34 cellular contexts compared by ENCODE assay signal in the genomic region with DNA sequence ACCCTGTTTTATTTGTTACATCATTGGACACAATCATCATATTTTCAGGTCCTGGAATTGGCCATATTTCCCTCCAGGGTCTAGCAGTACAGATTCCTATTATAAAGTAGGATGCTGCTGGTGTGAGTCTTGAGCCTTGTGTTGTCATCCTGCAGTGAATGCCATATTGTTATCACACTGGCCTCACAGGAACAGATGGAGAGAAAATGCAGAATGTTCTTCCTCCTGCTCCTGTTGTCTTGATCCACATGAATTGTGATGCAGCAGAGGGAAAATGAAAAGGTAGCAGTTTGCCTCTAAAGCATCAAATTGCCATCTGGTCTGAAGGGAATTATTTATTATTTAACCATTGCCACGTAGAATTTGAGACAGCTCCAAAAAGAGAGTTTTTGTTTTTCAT.
"Had no signal": no experiment of that assay in that cellular context is flagged by ENCODE, and none has a peak within 500 bp of the region (broad histone marks: within the 10 kb centered on the region; RNA-seq: fewer than 3 reads in every experiment).

No MANE protein-coding gene starts in this region.

- H3K9me3 Mint-ChIP-seq: activated CD8-positive, alpha-beta T cell treated with anti-CD3 and anti-CD28 coated beads for 36 hours; activated naive CD4-positive, alpha-beta T cell treated with anti-CD3 and anti-CD28 coated beads, Interleukin-2, amount 10 ng/mL, durations not matched to agents 7 days and 5 days; activated T-helper 1 cell treated with anti-CD3 and anti-CD28 coated beads, Interleukin-12 subunit alpha, Interleukin-12 subunit beta, Interleukin-2, Interleukin-4 antibody, amounts not matched to agents 30 ng/mL and 10 ng/mL and 1 ng/mL, durations not matched to agents 14 hours and 24 hours and 36 hours; activated T-helper 2 cell treated with anti-CD3 and anti-CD28 coated beads, Interferon-gamma antibody, Interleukin-2, Interleukin-4, amounts not matched to agents 10 μg/mL and 5 μg/mL and 100 μg/mL, durations not matched to agents 14 hours and 24 hours and 36 hours; central memory CD8-positive, alpha-beta T cell; dendritic cell treated with granulocyte-macrophage colony-stimulating factor and Interleukin-4, amounts not matched to agents 40 ng/mL and 50 ng/mL, for 4 days; T-helper 2 cell treated with Interferon-gamma antibody and Interleukin-4, amounts not matched to agents 5 μg/mL and 100 μg/mL, for 36 hours had no signal

- H3K27me3 Mint-ChIP-seq: activated B cell treated with CpG ODN at 0.5 μM for 24 hours; activated naive CD4-positive, alpha-beta T cell treated with anti-CD3 and anti-CD28 coated beads, Interleukin-2, amount 10 ng/mL, durations not matched to agents 7 days and 5 days; activated naive CD8-positive, alpha-beta T cell treated with anti-CD3 and anti-CD28 coated beads, Interleukin-2, amount 10 ng/mL, durations not matched to agents 7 days and 5 days; central memory CD8-positive, alpha-beta T cell; dendritic cell treated with granulocyte-macrophage colony-stimulating factor and Interleukin-4, amounts not matched to agents 40 ng/mL and 50 ng/mL, for 4 days had no signal

- H3K36me3 Mint-ChIP-seq: activated naive CD4-positive, alpha-beta T cell treated with anti-CD3 and anti-CD28 coated beads, Interleukin-2, amount 10 ng/mL, durations not matched to agents 7 days and 5 days; activated naive CD4-positive, alpha-beta T cell treated with anti-CD3 and anti-CD28 coated beads, Interleukin-2, amount 50 U/mL, for 72 hours; activated naive CD8-positive, alpha-beta T cell treated with anti-CD3 and anti-CD28 coated beads, Interleukin-2, amount 10 ng/mL, durations not matched to agents 7 days and 5 days had no signal

- H3K27ac ChIP-seq: ascending aorta, brain microvascular endothelial cell, coronary artery, gastrocnemius medialis, heart left ventricle, WERI-Rb-1 had no signal

- ATAC-seq: activated CD4-positive, CD25-positive, alpha-beta regulatory T cell treated with anti-CD3 and anti-CD28 coated beads, Interleukin-2, amount 50 U/mL, for 24 hours; activated CD8-positive, alpha-beta T cell treated with anti-CD3 and anti-CD28 coated beads for 36 hours; activated naive CD4-positive, alpha-beta T cell treated with anti-CD3 and anti-CD28 coated beads, Interleukin-2, amount 50 U/mL, for 72 hours; esophagus mucosa; gastrocnemius medialis; heart left ventricle; T-helper 17 cell had no signal

- H3K9me3 ChIP-seq: ascending aorta, gastrocnemius medialis, heart left ventricle had no signal

- H3K4me1 ChIP-seq: ascending aorta, gastrocnemius medialis, heart left ventricle had no signal

- H3K4me1 Mint-ChIP-seq: activated B cell treated with CpG ODN at 0.5 μM for 24 hours; activated naive CD4-positive, alpha-beta T cell treated with anti-CD3 and anti-CD28 coated beads, Interleukin-2, amount 10 ng/mL, durations not matched to agents 7 days and 5 days; activated naive CD8-positive, alpha-beta T cell treated with anti-CD3 and anti-CD28 coated beads, Interleukin-2, amount 10 ng/mL, durations not matched to agents 7 days and 5 days; central memory CD8-positive, alpha-beta T cell; T-helper 17 cell had no signal

- H3K27ac Mint-ChIP-seq: activated B cell treated with CpG ODN at 0.5 μM for 24 hours; activated CD8-positive, alpha-beta T cell treated with anti-CD3 and anti-CD28 coated beads for 36 hours; activated naive CD4-positive, alpha-beta T cell treated with anti-CD3 and anti-CD28 coated beads, Interleukin-2, amount 10 ng/mL, durations not matched to agents 7 days and 5 days; activated naive CD4-positive, alpha-beta T cell treated with anti-CD3 and anti-CD28 coated beads, Interleukin-2, amount 50 U/mL, for 72 hours; activated naive CD8-positive, alpha-beta T cell treated with anti-CD3 and anti-CD28 coated beads, Interleukin-2, amount 10 ng/mL, durations not matched to agents 7 days and 5 days; activated T-helper 1 cell treated with anti-CD3 and anti-CD28 coated beads, Interleukin-12 subunit alpha, Interleukin-12 subunit beta, Interleukin-2, Interleukin-4 antibody, amounts not matched to agents 30 ng/mL and 10 ng/mL and 1 ng/mL, durations not matched to agents 14 hours and 24 hours and 36 hours; activated T-helper 2 cell treated with anti-CD3 and anti-CD28 coated beads, Interferon-gamma antibody, Interleukin-2, Interleukin-4, amounts not matched to agents 10 μg/mL and 5 μg/mL and 100 μg/mL, durations not matched to agents 14 hours and 24 hours and 36 hours; dendritic cell treated with granulocyte-macrophage colony-stimulating factor and Interleukin-4, amounts not matched to agents 40 ng/mL and 50 ng/mL, for 4 days; endodermal cell; T-helper 17 cell; T-helper 2 cell treated with Interferon-gamma antibody and Interleukin-4, amounts not matched to agents 5 μg/mL and 100 μg/mL, for 36 hours had no signal

- H3K27me3 ChIP-seq: ascending aorta, brain microvascular endothelial cell, gastrocnemius medialis had no signal

- DNase-seq: activated B cell treated with CpG ODN at 0.5 μM for 24 hours; activated CD4-positive, alpha-beta T cell treated with anti-CD3 and anti-CD28 coated beads for 48 hours; activated CD4-positive, alpha-beta T cell treated with anti-CD3 and anti-CD28 coated beads, Interleukin-2, amount 50 U/mL, for 1 hour; activated CD4-positive, alpha-beta T cell treated with anti-CD3 and anti-CD28 coated beads, Interleukin-2, amount 50 U/mL, for 48 hours; activated CD8-positive, alpha-beta memory T cell treated with anti-CD3 and anti-CD28 coated beads for 24 hours; activated CD8-positive, alpha-beta T cell treated with anti-CD3 and anti-CD28 coated beads for 36 hours; activated effector memory CD4-positive, alpha-beta T cell treated with anti-CD3 and anti-CD28 coated beads, Interleukin-2, amount 50 U/mL, for 16 hours; activated naive CD4-positive, alpha-beta T cell; activated naive CD4-positive, alpha-beta T cell treated with anti-CD3 and anti-CD28 coated beads, Interleukin-2, amount 10 ng/mL, durations not matched to agents 7 days and 5 days; activated naive CD8-positive, alpha-beta T cell treated with anti-CD3 and anti-CD28 coated beads, Interleukin-2, amount 10 ng/mL, durations not matched to agents 7 days and 5 days; activated T-cell treated with anti-CD3 and anti-CD28 coated beads, Interleukin-2, amount 50 U/mL, for 1 hour; activated T-cell treated with anti-CD3 and anti-CD28 coated beads, Interleukin-2, amount 50 U/mL, for 48 hours; brain microvascular endothelial cell; effector memory CD4-positive, alpha-beta T cell; endodermal cell; foreskin fibroblast; gastrocnemius medialis; glutamatergic neuron; heart left ventricle; T-helper 1 cell; T-helper 17 cell; T1000; WERI-Rb-1 had no signal

- H3K36me3 ChIP-seq: ascending aorta, brain microvascular endothelial cell, gastrocnemius medialis, heart left ventricle, WERI-Rb-1 had no signal

- H3K4me3 Mint-ChIP-seq: activated B cell treated with CpG ODN at 0.5 μM for 24 hours; activated CD8-positive, alpha-beta T cell treated with anti-CD3 and anti-CD28 coated beads for 36 hours; activated naive CD4-positive, alpha-beta T cell treated with anti-CD3 and anti-CD28 coated beads, Interleukin-2, amount 10 ng/mL, durations not matched to agents 7 days and 5 days; activated naive CD8-positive, alpha-beta T cell treated with anti-CD3 and anti-CD28 coated beads, Interleukin-2, amount 10 ng/mL, durations not matched to agents 7 days and 5 days; activated T-helper 1 cell treated with anti-CD3 and anti-CD28 coated beads, Interleukin-12 subunit alpha, Interleukin-12 subunit beta, Interleukin-2, Interleukin-4 antibody, amounts not matched to agents 30 ng/mL and 10 ng/mL and 1 ng/mL, durations not matched to agents 14 hours and 24 hours and 36 hours; central memory CD8-positive, alpha-beta T cell; dendritic cell treated with granulocyte-macrophage colony-stimulating factor and Interleukin-4, amounts not matched to agents 40 ng/mL and 50 ng/mL, for 4 days; endodermal cell; T-helper 17 cell; T-helper 2 cell treated with Interferon-gamma antibody and Interleukin-4, amounts not matched to agents 5 μg/mL and 100 μg/mL, for 36 hours had no signal

- H3K4me3 ChIP-seq: ascending aorta, coronary artery, dorsolateral prefrontal cortex, gastrocnemius medialis, heart left ventricle had no signal
